8 cellular contexts compared by ENCODE assay signal in genomic region chr10:42638053-42638820, GRCh38. TPM values are rescaled to one million over a fixed set of nuclear protein-coding genes. Genes with fewer than 3 reads are reported as not detected.
DNase-seq lines count a peak whose midpoint lies in the region; ATAC-seq and TF ChIP-seq lines count a peak whose summit lies in the region.

Gene ZNF33B (minus strand): TSS chr10:42638570. CDS start chr10:42636928, 1,642 bp downstream.

- CTCF ChIA-PET in BJ (lab: Yijun Ruan, JAX) = no interaction called here

- TF ChIP-seq CTCF in BJ (IDR thresholded peaks at IDR 0.05; ENCODE audit: insufficient read depth, low read depth, low read length) = no peak
- TF ChIP-seq CTCF in choroid plexus epithelial cell (conservative IDR thresholded peaks at IDR 0.05; ENCODE audit: low read depth, low read length) = no peak

- ATAC-seq in HG03457 (IDR thresholded peaks at IDR 0.05; ENCODE audit: unreplicated experiment) = peak; percentile 91

- H3K4me3 ChIP-seq in BJ (ENCODE audit: low read depth, low read length) = peak within 1 kb of the TSS; percentile 86
- peak within 1 kb of the TSS; percentile 77 for H3K4me3 ChIP-seq in choroid plexus epithelial cell (ENCODE audit: low read depth, low read length)

- POLR2A ChIA-PET in BJ (lab: Charles Lee) = no interaction called here

- no peaks in the 10 kb centered on the region for H3K27me3 ChIP-seq in BJ (ENCODE audit: control insufficient read depth, insufficient read depth, low read length)

- DNase-seq in BJ (ENCODE audit: low read depth) (peak; percentile 71), GM19240 (ENCODE audit: insufficient read length, low spot score) (peak; percentile 73), NCI-H524 (lab: John Stamatoyannopoulos, UW) (peak; percentile 56 to 84), choroid plexus epithelial cell (ENCODE audit: low read depth) (peak; percentile 95), kidney tubule cell (ENCODE audit: low spot score) (peak; percentile 97)
- peak; percentile 85 to 86 for DNase-seq in activated CD4-positive, alpha-beta T cell treated with anti-CD3 and anti-CD28 coated beads for 24 hours (ENCODE audit: low read depth in 2 of 2)
- peak; percentile 83 to 85 for DNase-seq in stimulated activated CD4-positive, alpha-beta T cell treated with anti-CD3 and anti-CD28 coated beads, Interleukin-1b, Interleukin-23, amount 100 ng/mL, for 1 hour (ENCODE audit: low read depth in 2 of 2)

- no peaks in the 10 kb centered on the region for H3K36me3 ChIP-seq in BJ (ENCODE audit: control insufficient read depth, insufficient read depth, low read length)

RNA-seq across cellular contexts. Expression of gene ZNF33B, which starts in this region (rescaled TPM):
- polyA plus RNA-seq in BJ (2011; rRNA removed) = 4.8 and 8.2 TPM in 2 replicates
- polyA minus RNA-seq in BJ (2011; rRNA and poly(A)+ RNA removed) = 3.6 and 5.5 TPM in 2 replicates

Comparison
In these comparisons a context has a peak if more than half of its experiments do, and no peak if none do; other contexts are left out.
1. Peak in every context shown above with its lines: DNase-seq, ATAC-seq and H3K4me3 ChIP-seq.